In the genomic region with DNA sequence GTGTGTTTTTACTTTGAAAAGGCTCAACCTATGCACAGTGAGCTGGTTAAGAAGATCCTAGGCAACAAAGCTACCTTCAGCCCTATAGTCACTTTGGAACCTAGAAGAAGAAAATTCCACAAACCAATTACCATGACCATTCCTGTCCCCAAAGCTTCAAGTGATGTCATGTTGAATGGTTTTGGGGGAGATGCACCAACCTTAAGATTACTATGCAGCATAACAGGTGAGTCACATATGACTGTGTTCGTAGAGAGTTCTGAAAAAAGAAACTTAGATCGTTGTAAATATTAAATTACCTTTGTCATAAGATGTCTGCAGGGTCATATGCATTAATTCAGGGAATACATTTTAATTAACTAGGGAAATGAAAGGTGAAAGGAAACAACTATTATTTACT, we compare ENCODE assay signal across 25 cellular contexts.
DNase-seq lines count a peak whose midpoint lies in the region; ATAC-seq, FAIRE-seq and TF ChIP-seq lines count a peak whose summit lies in the region.
"Had no signal": no experiment of that assay in that cellular context is flagged by ENCODE, and none has a peak within 500 bp of the region (broad histone marks: within the 10 kb centered on the region; RNA-seq: fewer than 3 reads in every experiment).

No MANE protein-coding gene starts in this region.

- H3K9ac ChIP-seq in PC-3 (ENCODE audit: low read length): no peak overlapping the region
- H3K9ac ChIP-seq: BLaER1 had no signal

- TF ChIP-seq EP300 in esophagus muscularis mucosa (IDR thresholded peaks at IDR 0.05): no peak

- intact Hi-C loops in PC-3 (cut with micrococcal nuclease) (no loop called here), esophagus muscularis mucosa (cut with DNase I) (no loop called here)

- TF ChIP-seq POLR2A in H54 (IDR thresholded peaks at IDR 0.05; ENCODE audit: low read depth, low read length): no peak
- TF ChIP-seq POLR2A in esophagus muscularis mucosa (IDR thresholded peaks at IDR 0.05; ENCODE audit: low read depth): no peak

- H3K9me3 ChIP-seq in PC-3 (ENCODE audit: low read length): no peaks in the 10 kb centered on the region
- H3K9me3 ChIP-seq in esophagus muscularis mucosa: no peaks in the 10 kb centered on the region
- H3K9me3 ChIP-seq: BLaER1 had no signal

- no peaks in the 10 kb centered on the region for H3K79me2 ChIP-seq in PC-3 (ENCODE audit: low read length)

- H4K20me1 ChIP-seq in PC-3 (ENCODE audit: low read length): no peaks in the 10 kb centered on the region
- H4K20me1 ChIP-seq: BLaER1 had no signal

- DNase-seq in H54 (ENCODE audit: insufficient read length, low spot score): no peak
- peak; percentile 54 for DNase-seq in PC-3
- DNase-seq in epithelial cell of esophagus (ENCODE audit: low read depth): peak; percentile 44
- DNase-seq in kidney tubule cell (ENCODE audit: low spot score): peak; percentile 85
- DNase-seq in esophagus muscularis mucosa (ENCODE audit: extremely low spot score): no peak
- DNase-seq in OCI-M2 (lab: John Stamatoyannopoulos, UW; ENCODE audit: unreplicated experiment): no peak
- DNase-seq: ACHN; CD4-positive, alpha-beta T cell; COR-L47; GOT3; NCI-H1105; NCI-H146; NCI-H2029; NCI-H2171; NCI-H524 treated with DMSO at 0.1 percent for 48 hours; NCI-H82; SHP77 treated with DMSO at 0.1 percent for 48 hours; SW 1271 had no signal

- H3K36me3 ChIP-seq in PC-3 (ENCODE audit: low read depth, low read length) (no peaks in the 10 kb centered on the region), esophagus muscularis mucosa (peaks cover 0 to 37% (median 19%) of the 10 kb centered on the region in 4 donors)
- H3K36me3 ChIP-seq: BLaER1 had no signal

- ATAC-seq in PC-3 (peak; percentile 74), HG03280 (IDR thresholded peaks at IDR 0.05; ENCODE audit: unreplicated experiment) (no peak)
- ATAC-seq: HepG2, K562 had no signal

- 84% methylated on average over 2 of the region's 2 CpGs for WGBS in esophagus muscularis mucosa

- H3K4me1 ChIP-seq in PC-3 (ENCODE audit: insufficient read depth, low read length) (peaks cover 9% of the 10 kb centered on the region), esophagus muscularis mucosa (no peaks in the 10 kb centered on the region)
- H3K4me1 ChIP-seq: BLaER1 had no signal

- peak overlapping the region; percentile 15; the same call in 1 of the 2 replicates for H3K4me3 ChIP-seq in PC-3 (ENCODE audit: low read length)
- no peak overlapping the region for H3K4me3 ChIP-seq in epithelial cell of esophagus (ENCODE audit: low read length)
- H3K4me3 ChIP-seq in esophagus muscularis mucosa: no peak overlapping the region
- H3K4me3 ChIP-seq: BLaER1, K562, SK-N-MC had no signal

- H3K27ac ChIP-seq in PC-3 (ENCODE audit: low read length) (peak overlapping the region; percentile 24), esophagus muscularis mucosa (replicated peaks in 1 of 4) (no peak overlapping the region)
- H3K27ac ChIP-seq: BLaER1, SK-N-MC had no signal

- TF ChIP-seq CTCF in PC-3 (conservative IDR thresholded peaks at IDR 0.05; ENCODE audit: low read depth, low read length): no peak
- TF ChIP-seq CTCF in epithelial cell of esophagus (IDR thresholded peaks at IDR 0.05; ENCODE audit: insufficient read depth, low read depth, low read length, missing control alignments): no peak
- no peak for TF ChIP-seq CTCF in esophagus muscularis mucosa (IDR thresholded peaks at IDR 0.05)

- peak; percentile 6 for FAIRE-seq in H54 (lab: Jason Lieb, UNC)
- FAIRE-seq: G401.6, GM12892, HepG2, K562 had no signal

- no peaks in the 10 kb centered on the region for H3F3A ChIP-seq in PC-3 (ENCODE audit: low read length, unreplicated experiment)

- H2AFZ ChIP-seq in PC-3 (ENCODE audit: low read length): 0 out of 2 replicates have a peak overlapping the region, but pooled peaks have one; percentile 48

- CTCF ChIA-PET in PC-3 (lab: Charles Lee): interaction anchor here (0.6 kb wide), 1 partner anchor 348 kb away, joined by 4 read pairs; no protein-coding TSS in a partner anchor

- no peaks in the 10 kb centered on the region for H3K9me2 ChIP-seq in PC-3 (replicated peaks; ENCODE audit: low read length)

- POLR2A ChIA-PET in PC-3 (lab: Charles Lee; ENCODE audit: unreplicated experiment): no interaction called here

- BruUV-seq in PC-3 (replicated peaks; lab: Mats Ljungman, UMichigan): no TSS peak

- H3K4me2 ChIP-seq in PC-3 (ENCODE audit: low read length): peak overlapping the region; percentile 46
- H3K4me2 ChIP-seq: BLaER1 had no signal

- H3K27me3 ChIP-seq in PC-3 (ENCODE audit: low read length) (no peaks in the 10 kb centered on the region), esophagus muscularis mucosa (no peaks in the 10 kb centered on the region)
- H3K27me3 ChIP-seq: BLaER1 had no signal

Comparison
In these comparisons a context has a peak if more than half of its experiments do, and no peak if none do; other contexts are left out.
1. DNase-seq: peak in PC-3 (single experiment), epithelial cell of esophagus (single experiment) and kidney tubule cell (single experiment); none in H54 (single experiment), esophagus muscularis mucosa (single experiment) and OCI-M2 (single experiment).